Comparison of ENCODE assay signal across 8 cellular contexts in the genomic region with DNA sequence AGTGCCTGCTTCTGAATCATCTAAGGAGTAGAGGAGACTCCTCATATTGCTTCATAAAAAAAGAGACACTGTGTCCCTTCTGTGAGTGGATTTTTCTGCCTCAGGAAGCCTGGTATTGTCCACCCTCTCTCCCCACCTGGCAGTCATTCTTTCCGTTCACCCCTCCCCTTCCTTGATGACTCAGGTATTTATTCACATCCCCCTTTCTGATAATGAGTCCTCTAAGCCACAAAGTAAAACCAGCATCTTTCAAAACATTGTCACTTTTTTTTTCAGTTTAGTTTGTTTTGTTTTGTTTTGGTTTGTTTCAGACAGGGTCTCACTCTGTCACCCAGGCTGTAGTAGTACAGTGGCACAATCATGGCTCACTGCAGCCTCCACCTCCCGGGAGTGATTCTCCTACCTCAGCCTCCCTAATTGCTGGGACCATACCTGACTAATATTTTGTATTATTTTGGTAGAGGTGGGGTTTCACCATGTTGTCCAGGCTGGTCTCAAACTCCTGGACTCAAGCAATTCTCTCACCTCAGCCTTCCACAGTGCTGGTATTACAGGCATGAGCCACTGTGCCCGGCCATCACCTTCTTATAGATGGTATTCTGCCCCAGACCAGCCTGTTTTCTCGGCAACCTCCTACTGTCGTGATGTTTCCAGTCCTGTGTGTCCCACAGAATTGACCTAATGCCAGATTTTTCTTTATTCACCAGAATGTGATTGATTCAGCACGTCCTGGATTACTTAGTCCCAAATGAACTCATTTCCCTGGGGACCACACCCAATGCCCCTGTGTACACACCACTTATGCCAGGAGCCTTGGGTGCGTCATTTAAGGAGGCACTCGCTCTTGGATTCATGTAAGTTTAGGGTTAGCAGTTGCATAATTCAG.
DNase-seq lines count a peak whose midpoint lies in the region; ATAC-seq, FAIRE-seq and TF ChIP-seq lines count a peak whose summit lies in the region.

No MANE protein-coding gene starts in this region.

- H3K9me3 ChIP-seq in suprapubic skin, result no peaks in the 10 kb centered on the region
- H3K9me3 ChIP-seq in SJCRH30 (replicated peaks), result no peaks in the 10 kb centered on the region

- peak; percentile 43 for FAIRE-seq in RCC 7860 (lab: Jason Lieb, UNC)

- ATAC-seq in HG02981 (IDR thresholded peaks at IDR 0.05; ENCODE audit: unreplicated experiment) (peak; percentile 78), HG03025 (IDR thresholded peaks at IDR 0.05; ENCODE audit: low FRiP score, unreplicated experiment) (no peak)

- H3K36me3 ChIP-seq in suprapubic skin, result no peaks in the 10 kb centered on the region
- H3K36me3 ChIP-seq in SJCRH30, result no peaks in the 10 kb centered on the region

- TF ChIP-seq EP300 in suprapubic skin (IDR thresholded peaks at IDR 0.05), result no peak

- H3K4me1 ChIP-seq in suprapubic skin, result peaks cover 25% of the 10 kb centered on the region
- peaks cover 17% of the 10 kb centered on the region for H3K4me1 ChIP-seq in SJCRH30

- H3K4me3 ChIP-seq in epithelial cell of esophagus (ENCODE audit: low read length) (no peak overlapping the region), suprapubic skin (no peak overlapping the region), SJCRH30 (no peak overlapping the region)

- 54% methylated on average over 8 of the region's 8 CpGs for WGBS in suprapubic skin

- H3K27me3 ChIP-seq in suprapubic skin (no peaks in the 10 kb centered on the region), SJCRH30 (no peaks in the 10 kb centered on the region)

- peak; percentile 52 for DNase-seq in stimulated activated CD4-positive, alpha-beta T cell treated with anti-CD3 and anti-CD28 coated beads, Interleukin-15, amount 100 ng/mL, for 24 hours
- no peak for DNase-seq in stimulated activated CD4-positive, alpha-beta T cell treated with anti-CD3 and anti-CD28 coated beads, Interleukin-12 subunit alpha, Interleukin-12 subunit beta, amount 100 ng/mL, for 4 hours
- DNase-seq in RCC 7860 (ENCODE audit: low spot score) (peak; percentile 46), epithelial cell of esophagus (ENCODE audit: low read depth) (peak; percentile 99), suprapubic skin (ENCODE audit: low spot score in 2 of 2) (no peak), SJCRH30 (no peak)

- peak overlapping the region; percentile 71 for H3K27ac ChIP-seq in suprapubic skin
- no peak overlapping the region for H3K27ac ChIP-seq in SJCRH30

- no peak for TF ChIP-seq CTCF in epithelial cell of esophagus (IDR thresholded peaks at IDR 0.05; ENCODE audit: insufficient read depth, low read depth, low read length, missing control alignments)
- TF ChIP-seq CTCF in suprapubic skin (IDR thresholded peaks at IDR 0.05), result no peak

- no peak for TF ChIP-seq POLR2A in suprapubic skin (IDR thresholded peaks at IDR 0.05)

Comparison
In these comparisons a context has a peak if more than half of its experiments do, and no peak if none do; other contexts are left out.
1. DNase-seq: peak in stimulated activated CD4-positive, alpha-beta T cell treated with anti-CD3 and anti-CD28 coated beads, Interleukin-15, amount 100 ng/mL, for 24 hours (single experiment), RCC 7860 (single experiment) and epithelial cell of esophagus (single experiment); none in stimulated activated CD4-positive, alpha-beta T cell treated with anti-CD3 and anti-CD28 coated beads, Interleukin-12 subunit alpha, Interleukin-12 subunit beta, amount 100 ng/mL, for 4 hours (single experiment), suprapubic skin (0 of 2) and SJCRH30 (0 of 2).